ENCODE assay signal across 1 cellular context in genomic region chr5:80204808-80205614, GRCh38.
TF ChIP-seq lines count a peak whose summit lies in the region.

No MANE protein-coding gene starts in this region.

TF ChIP-seq in HepG2, 621 proteins besides CTCF, POLR2A, EP300 and RAD21 (continued from another document and continues in another):
- TF ChIP-seq ZNF318 (CRISPR knock-in tag; IDR thresholded peaks at IDR 0.05) (no peak), FLYWCH1 (CRISPR knock-in tag; IDR thresholded peaks at IDR 0.05) (no peak), MAFK (conservative IDR thresholded peaks at IDR 0.05 in 1 of 2, IDR thresholded peaks at IDR 0.05 in 1 of 2; ENCODE audit: low read length in 2 of 2) (no peak), ZNF317 (CRISPR knock-in tag; IDR thresholded peaks at IDR 0.05) (0 out of 2 replicates have a peak, but pooled peaks have one; percentile 15), TCF7L2 (IDR thresholded peaks at IDR 0.05; ENCODE audit: low read depth, low read length) (no peak), SALL1 (CRISPR knock-in tag; IDR thresholded peaks at IDR 0.05) (peak; percentile 96), REPIN1 (CRISPR knock-in tag; IDR thresholded peaks at IDR 0.05; ENCODE audit: borderline replicate concordance, low read depth) (peak; percentile 58; the same call in 1 of the 2 replicates), ZNF251 (CRISPR knock-in tag; IDR thresholded peaks at IDR 0.05) (no peak), IKZF5 (CRISPR knock-in tag; IDR thresholded peaks at IDR 0.05) (peak; percentile 72; the same call in 1 of the 2 replicates), EHMT2 (IDR thresholded peaks at IDR 0.05; ENCODE audit: borderline replicate concordance, low read depth, low read length) (no peak), TCF12 (IDR thresholded peaks at IDR 0.05) (no peak), TCF12 (CRISPR knock-in tag; IDR thresholded peaks at IDR 0.05) (peak; percentile 74; the same call in 1 of the 2 replicates), HOXD1 (CRISPR knock-in tag; IDR thresholded peaks at IDR 0.05) (no peak), ZNF10 (CRISPR knock-in tag; IDR thresholded peaks at IDR 0.05; ENCODE audit: borderline replicate concordance, low read depth) (no peak), BCLAF1 (IDR thresholded peaks at IDR 0.05) (no peak), PHF21A (CRISPR knock-in tag; IDR thresholded peaks at IDR 0.05) (peak; percentile 90), DNMT3B (CRISPR knock-in tag; conservative IDR thresholded peaks at IDR 0.05) (no peak), ZNF496 (CRISPR knock-in tag; IDR thresholded peaks at IDR 0.05; ENCODE audit: insufficient replicate concordance) (no peak), ESRRA (CRISPR knock-in tag; IDR thresholded peaks at IDR 0.05; ENCODE audit: low read depth) (no peak), SRSF9 (IDR thresholded peaks at IDR 0.05; ENCODE audit: borderline replicate concordance, insufficient read depth, low read depth, low read length, poor library complexity, severe bottlenecking) (no peak), PLRG1 (conservative IDR thresholded peaks at IDR 0.05) (no peak), TAF1 (CRISPR knock-in tag; IDR thresholded peaks at IDR 0.05) (no peak), FOXP4 (CRISPR knock-in tag; IDR thresholded peaks at IDR 0.05) (peak; percentile 96), ZNF512 (CRISPR knock-in tag; IDR thresholded peaks at IDR 0.05) (no peak), DZIP1 (CRISPR knock-in tag; IDR thresholded peaks at IDR 0.05) (no peak), PATZ1 (CRISPR knock-in tag; IDR thresholded peaks at IDR 0.05) (peak; percentile 93), IRF9 (CRISPR knock-in tag; IDR thresholded peaks at IDR 0.05; ENCODE audit: borderline replicate concordance) (no peak), ZBTB44 (CRISPR knock-in tag; IDR thresholded peaks at IDR 0.05) (no peak), MAX (IDR thresholded peaks at IDR 0.05) (peak; percentile 69)
